1 cellular context compared by ENCODE assay signal in the genomic region with DNA sequence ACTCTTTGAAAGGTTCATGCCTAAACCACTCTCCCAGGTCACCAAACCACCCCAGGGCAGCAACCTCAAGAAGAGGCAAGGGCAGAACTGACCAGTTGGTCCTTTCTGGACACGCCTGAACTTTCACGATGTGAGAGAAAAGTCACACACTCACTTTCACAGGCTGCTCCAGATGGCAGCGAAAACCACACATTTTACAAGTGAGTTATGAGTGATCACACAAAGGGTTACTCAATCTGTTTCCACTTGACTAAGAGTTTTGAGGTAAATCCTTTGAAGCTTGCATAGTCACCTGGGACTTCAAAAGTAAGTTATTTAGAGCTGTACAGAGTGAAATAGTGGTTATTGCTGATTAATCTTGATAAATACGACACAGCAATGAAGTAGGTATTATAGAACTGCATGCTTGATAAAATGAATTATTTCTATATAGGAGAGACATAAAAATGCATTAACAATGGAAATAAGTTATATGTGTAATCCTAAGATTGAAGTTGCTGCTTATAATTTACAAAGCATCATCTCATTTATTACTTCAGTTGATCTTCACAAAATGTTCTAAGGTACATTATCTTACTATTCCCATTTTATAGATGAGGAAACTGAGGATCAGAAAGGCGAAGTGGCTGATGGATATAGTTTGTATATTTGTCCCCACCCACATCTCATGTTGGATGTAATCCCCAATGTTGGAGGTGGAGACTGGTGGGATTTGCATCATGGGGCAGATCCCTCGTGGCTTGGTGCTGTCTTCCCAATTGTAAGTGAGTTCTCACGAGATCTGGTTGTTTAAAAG.
TF ChIP-seq lines count a peak whose summit lies in the region.

No MANE protein-coding gene starts in this region.

TF ChIP-seq in WTC11, 78 proteins besides CTCF, POLR2A, EP300 and RAD21 (continued from another document):
- TF ChIP-seq, protein P1, sequence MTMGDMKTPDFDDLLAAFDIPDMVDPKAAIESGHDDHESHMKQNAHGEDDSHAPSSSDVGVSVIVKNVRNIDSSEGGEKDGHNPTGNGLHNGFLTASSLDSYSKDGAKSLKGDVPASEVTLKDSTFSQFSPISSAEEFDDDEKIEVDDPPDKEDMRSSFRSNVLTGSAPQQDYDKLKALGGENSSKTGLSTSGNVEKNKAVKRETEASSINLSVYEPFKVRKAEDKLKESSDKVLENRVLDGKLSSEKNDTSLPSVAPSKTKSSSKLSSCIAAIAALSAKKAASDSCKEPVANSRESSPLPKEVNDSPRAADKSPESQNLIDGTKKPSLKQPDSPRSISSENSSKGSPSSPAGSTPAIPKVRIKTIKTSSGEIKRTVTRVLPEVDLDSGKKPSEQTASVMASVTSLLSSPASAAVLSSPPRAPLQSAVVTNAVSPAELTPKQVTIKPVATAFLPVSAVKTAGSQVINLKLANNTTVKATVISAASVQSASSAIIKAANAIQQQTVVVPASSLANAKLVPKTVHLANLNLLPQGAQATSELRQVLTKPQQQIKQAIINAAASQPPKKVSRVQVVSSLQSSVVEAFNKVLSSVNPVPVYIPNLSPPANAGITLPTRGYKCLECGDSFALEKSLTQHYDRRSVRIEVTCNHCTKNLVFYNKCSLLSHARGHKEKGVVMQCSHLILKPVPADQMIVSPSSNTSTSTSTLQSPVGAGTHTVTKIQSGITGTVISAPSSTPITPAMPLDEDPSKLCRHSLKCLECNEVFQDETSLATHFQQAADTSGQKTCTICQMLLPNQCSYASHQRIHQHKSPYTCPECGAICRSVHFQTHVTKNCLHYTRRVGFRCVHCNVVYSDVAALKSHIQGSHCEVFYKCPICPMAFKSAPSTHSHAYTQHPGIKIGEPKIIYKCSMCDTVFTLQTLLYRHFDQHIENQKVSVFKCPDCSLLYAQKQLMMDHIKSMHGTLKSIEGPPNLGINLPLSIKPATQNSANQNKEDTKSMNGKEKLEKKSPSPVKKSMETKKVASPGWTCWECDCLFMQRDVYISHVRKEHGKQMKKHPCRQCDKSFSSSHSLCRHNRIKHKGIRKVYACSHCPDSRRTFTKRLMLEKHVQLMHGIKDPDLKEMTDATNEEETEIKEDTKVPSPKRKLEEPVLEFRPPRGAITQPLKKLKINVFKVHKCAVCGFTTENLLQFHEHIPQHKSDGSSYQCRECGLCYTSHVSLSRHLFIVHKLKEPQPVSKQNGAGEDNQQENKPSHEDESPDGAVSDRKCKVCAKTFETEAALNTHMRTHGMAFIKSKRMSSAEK (CRISPR knock-in tag; IDR thresholded peaks at IDR 0.05; ENCODE audit: borderline replicate concordance) = no peak
- TF ChIP-seq, protein P2, sequence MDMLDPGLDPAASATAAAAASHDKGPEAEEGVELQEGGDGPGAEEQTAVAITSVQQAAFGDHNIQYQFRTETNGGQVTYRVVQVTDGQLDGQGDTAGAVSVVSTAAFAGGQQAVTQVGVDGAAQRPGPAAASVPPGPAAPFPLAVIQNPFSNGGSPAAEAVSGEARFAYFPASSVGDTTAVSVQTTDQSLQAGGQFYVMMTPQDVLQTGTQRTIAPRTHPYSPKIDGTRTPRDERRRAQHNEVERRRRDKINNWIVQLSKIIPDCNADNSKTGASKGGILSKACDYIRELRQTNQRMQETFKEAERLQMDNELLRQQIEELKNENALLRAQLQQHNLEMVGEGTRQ (CRISPR knock-in tag; IDR thresholded peaks at IDR 0.05) = no peak
- TF ChIP-seq GTF2I (CRISPR knock-in tag; conservative IDR thresholded peaks at IDR 0.05) = no peak
- TF ChIP-seq, protein P3, sequence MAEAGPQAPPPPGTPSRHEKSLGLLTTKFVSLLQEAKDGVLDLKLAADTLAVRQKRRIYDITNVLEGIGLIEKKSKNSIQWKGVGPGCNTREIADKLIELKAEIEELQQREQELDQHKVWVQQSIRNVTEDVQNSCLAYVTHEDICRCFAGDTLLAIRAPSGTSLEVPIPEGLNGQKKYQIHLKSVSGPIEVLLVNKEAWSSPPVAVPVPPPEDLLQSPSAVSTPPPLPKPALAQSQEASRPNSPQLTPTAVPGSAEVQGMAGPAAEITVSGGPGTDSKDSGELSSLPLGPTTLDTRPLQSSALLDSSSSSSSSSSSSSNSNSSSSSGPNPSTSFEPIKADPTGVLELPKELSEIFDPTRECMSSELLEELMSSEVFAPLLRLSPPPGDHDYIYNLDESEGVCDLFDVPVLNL (CRISPR knock-in tag; IDR thresholded peaks at IDR 0.05; ENCODE audit: borderline replicate concordance, low read depth) = no peak
- TF ChIP-seq CREM (CRISPR knock-in tag; IDR thresholded peaks at IDR 0.05) = no peak
- TF ChIP-seq TEAD1 (CRISPR knock-in tag; IDR thresholded peaks at IDR 0.05) = no peak
- TF ChIP-seq, protein P4, sequence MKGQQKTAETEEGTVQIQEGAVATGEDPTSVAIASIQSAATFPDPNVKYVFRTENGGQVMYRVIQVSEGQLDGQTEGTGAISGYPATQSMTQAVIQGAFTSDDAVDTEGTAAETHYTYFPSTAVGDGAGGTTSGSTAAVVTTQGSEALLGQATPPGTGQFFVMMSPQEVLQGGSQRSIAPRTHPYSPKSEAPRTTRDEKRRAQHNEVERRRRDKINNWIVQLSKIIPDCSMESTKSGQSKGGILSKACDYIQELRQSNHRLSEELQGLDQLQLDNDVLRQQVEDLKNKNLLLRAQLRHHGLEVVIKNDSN (CRISPR knock-in tag; IDR thresholded peaks at IDR 0.05) = no peak
